5 cellular contexts compared by ENCODE assay signal in the genomic region with DNA sequence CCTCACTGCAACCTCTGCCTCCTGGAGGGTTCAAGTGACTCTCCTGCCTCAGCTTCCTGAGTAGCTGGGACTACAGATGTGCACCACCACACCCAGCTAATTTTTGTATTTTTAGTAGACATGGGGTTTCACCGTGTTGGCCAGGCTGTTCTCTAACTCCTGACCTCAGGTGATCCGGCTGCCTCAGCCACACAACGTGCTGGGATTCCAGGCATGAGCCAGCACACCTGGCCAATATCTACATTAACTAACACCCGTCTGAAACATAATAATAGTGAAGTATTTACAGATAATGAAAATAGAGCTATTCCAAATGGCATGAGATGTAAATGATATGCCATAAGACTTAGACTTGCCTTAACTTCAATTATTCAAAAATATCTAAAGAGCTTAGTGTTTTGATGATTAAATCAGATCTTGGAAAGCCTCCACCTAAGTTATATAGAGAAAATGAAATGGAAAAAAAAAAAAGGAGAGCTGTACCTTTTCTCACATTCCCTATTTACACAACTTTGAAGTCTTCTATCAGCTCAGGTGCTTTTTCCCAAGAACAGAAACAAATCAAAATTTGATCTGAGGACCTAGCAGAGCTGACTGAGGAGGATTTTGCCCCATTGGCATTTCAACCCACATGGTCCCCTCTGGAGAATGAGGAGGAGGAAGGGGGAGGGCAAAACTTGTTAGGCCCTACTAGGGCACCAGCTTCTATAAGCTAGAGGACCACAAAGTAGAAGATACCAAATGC.
"Had no signal": no experiment of that assay in that cellular context is flagged by ENCODE, and none has a peak within 500 bp of the region (broad histone marks: within the 10 kb centered on the region; RNA-seq: fewer than 3 reads in every experiment).

No MANE protein-coding gene starts in this region.

- DNase-seq: H9, HCEC 1CT had no signal

- H3K4me3 ChIP-seq: GM23338 had no signal

- ATAC-seq: GM23338, HepG2 had no signal

- H3K27ac ChIP-seq: HL-60 had no signal
